In the genomic region with DNA sequence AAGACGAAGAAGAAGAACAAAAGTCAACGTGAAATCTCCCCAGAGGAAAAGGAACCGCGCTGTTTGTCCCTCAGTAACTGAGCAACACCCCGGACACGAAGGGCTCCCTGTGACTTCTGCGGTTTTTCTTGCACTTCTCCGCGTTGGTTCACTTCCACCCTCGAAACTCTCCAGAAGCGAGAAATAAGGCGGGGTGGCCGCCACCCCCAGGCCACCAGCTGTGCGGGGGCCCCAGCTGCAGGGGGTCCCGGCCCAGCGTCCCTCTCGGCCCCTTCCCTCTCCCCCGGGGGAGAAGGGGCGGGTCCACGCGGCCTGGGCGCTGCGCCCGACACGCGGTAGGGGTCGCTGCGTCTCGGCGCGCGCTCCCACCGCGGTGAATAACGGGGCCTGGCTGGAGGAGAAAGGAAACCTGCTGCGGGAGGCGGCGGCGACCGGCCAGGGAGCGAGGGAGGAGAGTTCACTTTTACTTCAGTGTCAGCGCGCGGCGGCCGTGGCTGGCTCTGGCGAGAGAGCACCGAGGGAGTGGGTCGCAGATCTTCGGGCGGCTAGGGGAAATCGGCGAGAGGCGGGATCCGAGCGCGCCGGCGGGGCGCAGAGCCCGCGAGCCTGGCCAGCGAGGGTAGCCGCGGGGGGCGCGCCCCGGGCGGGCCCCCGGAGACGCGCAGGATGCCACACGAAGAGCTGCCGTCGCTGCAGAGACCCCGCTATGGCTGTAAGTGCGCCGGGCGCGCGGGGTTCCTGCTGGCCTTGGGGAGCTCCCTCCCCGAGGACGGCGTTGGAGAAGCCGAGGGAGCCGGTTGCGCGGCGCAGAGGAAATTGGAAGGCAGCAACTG, we compare ENCODE assay signal across 8 cellular contexts. TPM values are rescaled to one million over a fixed set of nuclear protein-coding genes. Genes with fewer than 3 reads are reported as not detected.
A peak's percentile ranks its signal among the peaks of the same experiment; 100 is the strongest.
DNase-seq lines count a peak whose midpoint lies in the region; ATAC-seq and TF ChIP-seq lines count a peak whose summit lies in the region.

A gene with protein sequence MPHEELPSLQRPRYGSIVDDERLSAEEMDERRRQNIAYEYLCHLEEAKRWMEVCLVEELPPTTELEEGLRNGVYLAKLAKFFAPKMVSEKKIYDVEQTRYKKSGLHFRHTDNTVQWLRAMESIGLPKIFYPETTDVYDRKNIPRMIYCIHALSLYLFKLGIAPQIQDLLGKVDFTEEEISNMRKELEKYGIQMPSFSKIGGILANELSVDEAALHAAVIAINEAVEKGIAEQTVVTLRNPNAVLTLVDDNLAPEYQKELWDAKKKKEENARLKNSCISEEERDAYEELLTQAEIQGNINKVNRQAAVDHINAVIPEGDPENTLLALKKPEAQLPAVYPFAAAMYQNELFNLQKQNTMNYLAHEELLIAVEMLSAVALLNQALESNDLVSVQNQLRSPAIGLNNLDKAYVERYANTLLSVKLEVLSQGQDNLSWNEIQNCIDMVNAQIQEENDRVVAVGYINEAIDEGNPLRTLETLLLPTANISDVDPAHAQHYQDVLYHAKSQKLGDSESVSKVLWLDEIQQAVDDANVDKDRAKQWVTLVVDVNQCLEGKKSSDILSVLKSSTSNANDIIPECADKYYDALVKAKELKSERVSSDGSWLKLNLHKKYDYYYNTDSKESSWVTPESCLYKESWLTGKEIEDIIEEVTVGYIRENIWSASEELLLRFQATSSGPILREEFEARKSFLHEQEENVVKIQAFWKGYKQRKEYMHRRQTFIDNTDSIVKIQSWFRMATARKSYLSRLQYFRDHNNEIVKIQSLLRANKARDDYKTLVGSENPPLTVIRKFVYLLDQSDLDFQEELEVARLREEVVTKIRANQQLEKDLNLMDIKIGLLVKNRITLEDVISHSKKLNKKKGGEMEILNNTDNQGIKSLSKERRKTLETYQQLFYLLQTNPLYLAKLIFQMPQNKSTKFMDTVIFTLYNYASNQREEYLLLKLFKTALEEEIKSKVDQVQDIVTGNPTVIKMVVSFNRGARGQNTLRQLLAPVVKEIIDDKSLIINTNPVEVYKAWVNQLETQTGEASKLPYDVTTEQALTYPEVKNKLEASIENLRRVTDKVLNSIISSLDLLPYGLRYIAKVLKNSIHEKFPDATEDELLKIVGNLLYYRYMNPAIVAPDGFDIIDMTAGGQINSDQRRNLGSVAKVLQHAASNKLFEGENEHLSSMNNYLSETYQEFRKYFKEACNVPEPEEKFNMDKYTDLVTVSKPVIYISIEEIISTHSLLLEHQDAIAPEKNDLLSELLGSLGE (N-terminal part only) (plus strand): TSS at position 406 of the 833 bp plus-strand sequence. CDS start 261 bp downstream, at position 667.

- H3K4me1 Mint-ChIP-seq in endothelial cell (ENCODE audit: unreplicated experiment): peaks cover 18% of the 10 kb centered on the region

- peak within 1 kb of the TSS; percentile 98 for H3K27ac Mint-ChIP-seq in endothelial cell (ENCODE audit: unreplicated experiment)

- H3K36me3 Mint-ChIP-seq in endothelial cell (ENCODE audit: low read depth, unreplicated experiment): no peaks in the 10 kb centered on the region

- H3K27me3 Mint-ChIP-seq in endothelial cell (ENCODE audit: unreplicated experiment): peaks cover 2% of the 10 kb centered on the region

- H3K9me3 Mint-ChIP-seq in endothelial cell (ENCODE audit: unreplicated experiment): no peaks in the 10 kb centered on the region

- DNase-seq in NCI-H524 (lab: John Stamatoyannopoulos, UW) (peak; percentile 35 to 67), NCI-H524 treated with DMSO at 0.1 percent for 48 hours (lab: John Stamatoyannopoulos, UW) (no peak), NCI-H82 treated with DMSO at 0.1 percent for 48 hours (lab: John Stamatoyannopoulos, UW; ENCODE audit: unreplicated experiment) (peak; percentile 31), endothelial cell (ENCODE audit: low spot score) (peak; percentile 88), mucosa of gallbladder (ENCODE audit: low spot score) (peak; percentile 75)
- peak; percentile 65 to 71 for DNase-seq in activated CD8-positive, alpha-beta memory T cell treated with anti-CD3 and anti-CD28 coated beads for 1 hour (ENCODE audit: extremely low read depth in 1 of 2, low read depth in 1 of 2)
- DNase-seq in stimulated activated CD8-positive, alpha-beta memory T cell treated with anti-CD3 and anti-CD28 coated beads, Interleukin-4, amount 100 ng/mL, for 48 hours: peak; percentile 85

- peak within 1 kb of the TSS; percentile 96 for H3K4me3 Mint-ChIP-seq in endothelial cell (ENCODE audit: unreplicated experiment)

- peak; percentile 79 for TF ChIP-seq CTCF in endothelial cell (IDR thresholded peaks at IDR 0.05; ENCODE audit: unreplicated experiment)

- ATAC-seq in HG02885 (IDR thresholded peaks at IDR 0.05; ENCODE audit: poor library complexity, unreplicated experiment): peak; percentile 68

RNA-seq across cellular contexts. Expression of the gene that starts here (rescaled TPM):
- 43.4 TPM for total RNA-seq in endothelial cell (ENCODE audit: unreplicated experiment)
- total RNA-seq in mucosa of gallbladder: 119 TPM
